ENCODE assay signal across 11 cellular contexts in the genomic region with DNA sequence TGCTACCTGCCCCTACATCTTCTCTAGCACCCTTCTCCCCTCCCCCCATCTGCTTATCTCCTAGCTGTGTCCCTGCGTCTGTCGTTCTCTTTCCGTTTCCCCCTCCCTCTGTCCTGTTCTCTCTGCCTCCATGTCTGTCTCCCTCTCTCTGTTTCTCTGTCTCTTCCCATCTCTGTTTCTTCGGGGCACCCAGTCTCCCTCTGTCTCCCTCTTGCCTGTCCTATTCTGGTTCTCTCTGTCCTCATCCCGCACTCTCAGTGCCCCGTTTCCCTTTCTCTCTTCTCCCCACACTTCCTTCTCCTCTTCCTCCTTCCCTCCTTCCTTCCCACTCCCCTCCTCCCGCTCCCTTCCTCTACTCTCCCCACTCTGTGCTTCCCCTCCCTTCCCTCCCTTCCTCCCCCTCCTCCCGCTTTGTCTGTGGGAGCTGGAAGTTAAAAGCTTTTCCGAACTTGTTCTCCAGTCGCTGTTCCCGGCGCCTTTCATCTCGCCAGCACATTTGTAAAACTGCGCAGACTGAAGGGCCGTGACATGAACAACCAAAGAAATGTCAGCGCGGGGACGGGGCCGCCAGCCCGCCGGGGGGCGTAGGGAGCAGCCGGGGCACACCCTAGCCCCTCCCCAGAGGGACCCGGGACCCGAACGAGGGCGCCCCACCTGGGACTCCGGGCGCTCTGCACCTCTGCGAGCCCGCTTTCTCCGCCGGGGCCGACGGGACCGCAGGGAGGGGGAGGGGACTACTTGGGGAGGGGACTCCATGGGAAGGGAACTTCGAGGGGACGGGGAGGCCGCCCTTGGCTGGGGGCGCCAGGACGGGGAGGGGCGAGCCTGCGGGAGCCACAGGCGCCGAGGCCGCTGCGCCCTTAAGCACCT. TPM values are rescaled to one million over a fixed set of nuclear protein-coding genes. Genes with fewer than 3 reads are reported as not detected.
DNase-seq lines count a peak whose midpoint lies in the region; ATAC-seq, FAIRE-seq and TF ChIP-seq lines count a peak whose summit lies in the region.
"Had no signal": no experiment of that assay in that cellular context is flagged by ENCODE, and none has a peak within 500 bp of the region (broad histone marks: within the 10 kb centered on the region; RNA-seq: fewer than 3 reads in every experiment).

No MANE protein-coding gene starts in this region.

- TF ChIP-seq CTCF in GM12878 (IDR thresholded peaks at IDR 0.05 in 2 of 3, conservative IDR thresholded peaks at IDR 0.05 in 1 of 3; ENCODE audit: control insufficient read depth in 2 of 3, extremely low read depth in 1 of 3, insufficient read depth in 1 of 3, low read depth in 3 of 3, low read length in 3 of 3) (no peak), nephron (IDR thresholded peaks at IDR 0.05; ENCODE audit: unreplicated experiment in 3 of 3) (peak in 1 of 3 experiments; percentile 18)

- intact Hi-C loops in GM12878 (cut with micrococcal nuclease; ENCODE audit: unreplicated experiment) = no loop called here

- peaks cover 10 to 25% (median 16%) of the 10 kb centered on the region in 10 experiments; a peak in 18 of 20 replicates for H3K4me1 ChIP-seq in BLaER1 treated with 17β-estradiol and CSF1 and Interleukin-3, amounts not matched to agents 10 nM and 100 nM
- no peaks in the 10 kb centered on the region for H3K4me1 ChIP-seq in HAP-1
- H3K4me1 ChIP-seq in GM12878 (ENCODE audit: control insufficient read depth, insufficient read depth, low read length) = no peaks in the 10 kb centered on the region

- BruUV-seq in GM12878 (replicated peaks; lab: Mats Ljungman, UMichigan) = no TSS peak

- peak overlapping the region; percentile 20 to 77 (median 61) for H3K4me2 ChIP-seq in BLaER1 treated with 17β-estradiol and CSF1 and Interleukin-3, amounts not matched to agents 10 nM and 100 nM
- H3K4me2 ChIP-seq in GM12878 (ENCODE audit: control insufficient read depth, insufficient read depth) = no peak overlapping the region

- H3K79me2 ChIP-seq in GM12878 (ENCODE audit: control insufficient read depth, insufficient read depth, low read length) = no peaks in the 10 kb centered on the region

- no peak for FAIRE-seq in GM12878 (lab: Jason Lieb, UNC)
- FAIRE-seq: TTC549 had no signal

- ATAC-seq in GM12878 (no peak), HG02763 (IDR thresholded peaks at IDR 0.05; ENCODE audit: unreplicated experiment) (no peak)

- peak overlapping the region in 2 of 11 experiments; percentile 18 to 25; a peak in 1 of 22 replicates for H3K9ac ChIP-seq in BLaER1 treated with 17β-estradiol and CSF1 and Interleukin-3, amounts not matched to agents 10 nM and 100 nM
- H3K9ac ChIP-seq in GM12878 (ENCODE audit: control insufficient read depth, insufficient read depth, low read length) = no peak overlapping the region

- RAD21 ChIA-PET in GM12878 (lab: Charles Lee; ENCODE audit: unreplicated experiment) = interaction anchor here (1.0 kb wide), 1 partner anchor 126 kb away, joined by 3 read pairs; no protein-coding TSS in a partner anchor

- no peaks in the 10 kb centered on the region for H3K9me3 Mint-ChIP-seq in nephron
- H3K9me3 Mint-ChIP-seq: stimulated activated naive CD8-positive, alpha-beta T cell treated with anti-CD3 and anti-CD28 coated beads, Interleukin-15, Interleukin-2, amounts not matched to agents 100 ng/mL and 50 ng/mL, for 24 hours had no signal

- H3K4me3 ChIP-seq in BLaER1 treated with 17β-estradiol and CSF1 and Interleukin-3, amounts not matched to agents 10 nM and 100 nM = peak overlapping the region in 7 of 10 experiments; percentile 5 to 47 (median 36); a peak in 6 of 20 replicates
- H3K4me3 ChIP-seq in HAP-1 (peak overlapping the region; percentile 15), GM12878 (no peak overlapping the region)

- H3K36me3 Mint-ChIP-seq in nephron (ENCODE audit: low read depth) = no peaks in the 10 kb centered on the region

- H3K9me3 ChIP-seq in BLaER1 treated with 17β-estradiol and CSF1 and Interleukin-3, amounts not matched to agents 10 nM and 100 nM (replicated peaks in 1 of 11) = no peaks in the 10 kb centered on the region
- H3K9me3 ChIP-seq in HAP-1 (no peaks in the 10 kb centered on the region), GM12878 (replicated peaks; ENCODE audit: control insufficient read depth, insufficient read depth, low read length) (no peaks in the 10 kb centered on the region)

- no peak for TF ChIP-seq EP300 in GM12878 (IDR thresholded peaks at IDR 0.05; ENCODE audit: borderline replicate concordance in 1 of 2, control insufficient read depth in 1 of 2, low read depth in 2 of 2, low read length in 2 of 2)

- H3K27me3 Mint-ChIP-seq in nephron (ENCODE audit: low read depth) = peaks cover 95% of the 10 kb centered on the region

- CTCF ChIA-PET in GM12878 (lab: Yijun Ruan, JAX) = no interaction called here

- H4K20me1 ChIP-seq in BLaER1 treated with 17β-estradiol and CSF1 and Interleukin-3, amounts not matched to agents 10 nM and 100 nM = peaks cover 0 to 68% (median 40%) of the 10 kb centered on the region in 11 experiments; a peak in 16 of 22 replicates
- H4K20me1 ChIP-seq in GM12878 (ENCODE audit: control insufficient read depth, insufficient read depth) = no peaks in the 10 kb centered on the region; the same call in 1 of the 2 replicates

- peak; percentile 15 to 77 for DNase-seq in HAP-1 (ENCODE audit: low spot score in 2 of 2)
- no peak for DNase-seq in GM12878 (ENCODE audit: low read depth, low spot score)
- DNase-seq in NCI-H1048 (lab: John Stamatoyannopoulos, UW) = no peak
- DNase-seq in T-helper 9 cell = no peak
- DNase-seq in DMS79 treated with DMSO at 0.1 percent for 48 hours (lab: John Stamatoyannopoulos, UW) = no peak
- DNase-seq: mammary epithelial cell had no signal

- WGBS in GM12878 (ENCODE audit: insufficient coverage, insufficient replicate concordance, low lambda C conversion rate, missing lambda C conversion rate) = 18% methylated on average over 45 of the region's 47 CpGs

- POLR2A ChIA-PET in GM12878 (lab: Charles Lee) = no interaction called here

- H3K36me3 ChIP-seq in BLaER1 treated with 17β-estradiol and CSF1 and Interleukin-3, amounts not matched to agents 10 nM and 100 nM = no peaks in the 10 kb centered on the region
- no peaks in the 10 kb centered on the region for H3K36me3 ChIP-seq in HAP-1 (replicated peaks)
- H3K36me3 ChIP-seq in GM12878 (ENCODE audit: control insufficient read depth in 2 of 2, insufficient read depth in 2 of 2, low read length in 1 of 2) = no peaks in the 10 kb centered on the region

- SMC1A ChIA-PET in GM12878 (lab: Charles Lee; ENCODE audit: uncharacterized antibody, unreplicated experiment) = interaction anchor here (1.2 kb wide), 1 partner anchor 10 kb away, joined by 3 read pairs; no protein-coding TSS in a partner anchor

- peaks cover 6% of the 10 kb centered on the region for H3K4me1 Mint-ChIP-seq in nephron

- no peak for TF ChIP-seq POLR2A in GM12878 (IDR thresholded peaks at IDR 0.05; ENCODE audit: low read depth, low read length)

- no peak for TF ChIP-seq RAD21 in GM12878 (IDR thresholded peaks at IDR 0.05; ENCODE audit: insufficient read depth, low read depth, low read length)

- H3K27me3 ChIP-seq in BLaER1 treated with 17β-estradiol and CSF1 and Interleukin-3, amounts not matched to agents 10 nM and 100 nM = peaks cover 90 to 100% (median 99%) of the 10 kb centered on the region in 11 experiments
- H3K27me3 ChIP-seq in HAP-1 (ENCODE audit: low read depth) = peaks cover 94% of the 10 kb centered on the region
- peaks cover 22 to 30% of the 10 kb centered on the region in 2 experiments for H3K27me3 ChIP-seq in GM12878 (replicated peaks in 1 of 2; ENCODE audit: control insufficient read depth in 2 of 2, insufficient read depth in 2 of 2, low read length in 1 of 2)

- H2AFZ ChIP-seq in GM12878 (ENCODE audit: control insufficient read depth, low read depth, low read length) = no peak overlapping the region

- H3K27ac ChIP-seq in BLaER1 treated with 17β-estradiol and CSF1 and Interleukin-3, amounts not matched to agents 10 nM and 100 nM = no peak overlapping the region
- no peak overlapping the region for H3K27ac ChIP-seq in GM12878 (ENCODE audit: control insufficient read depth, insufficient read depth)

- H3K4me3 Mint-ChIP-seq in nephron = peak overlapping the region in 2 of 3 experiments; percentile 6 to 33
- H3K4me3 Mint-ChIP-seq: stimulated activated naive CD8-positive, alpha-beta T cell treated with anti-CD3 and anti-CD28 coated beads, Interleukin-15, Interleukin-2, amounts not matched to agents 100 ng/mL and 50 ng/mL, for 24 hours had no signal

- in situ Hi-C loops in HAP-1 (cut with MboI; ENCODE audit: low sequenced_read_pairs) (no loop called here), GM12878 (cut with MboI) (no loop called here)

- H3K27ac Mint-ChIP-seq in nephron = no peak overlapping the region
- H3K27ac Mint-ChIP-seq: stimulated activated naive CD8-positive, alpha-beta T cell treated with anti-CD3 and anti-CD28 coated beads, Interleukin-15, Interleukin-2, amounts not matched to agents 100 ng/mL and 50 ng/mL, for 24 hours had no signal

TF ChIP-seq in GM12878, 131 proteins besides CTCF, POLR2A, EP300 and RAD21 (continues in another document):
- TF ChIP-seq HDGF (IDR thresholded peaks at IDR 0.05) = no peak
- no peak for TF ChIP-seq FOXM1 (IDR thresholded peaks at IDR 0.05; ENCODE audit: low read depth, low read length)
- no peak for TF ChIP-seq POLR2AphosphoS5 (IDR thresholded peaks at IDR 0.05; ENCODE audit: low read length)
- TF ChIP-seq SUZ12 (IDR thresholded peaks at IDR 0.05; ENCODE audit: unreplicated experiment) = peak; percentile 66
- no peak for TF ChIP-seq ZNF384 (IDR thresholded peaks at IDR 0.05; ENCODE audit: borderline replicate concordance, low read depth, low read length)
- no peak for TF ChIP-seq NFXL1 (IDR thresholded peaks at IDR 0.05; ENCODE audit: borderline replicate concordance)
- TF ChIP-seq IKZF2 (IDR thresholded peaks at IDR 0.05) = no peak

RNA-seq across cellular contexts. Expression of gene CDH22, which starts 4.0 kb away (rescaled TPM):
- total RNA-seq in GM12878 (2013; cell fraction: nucleolus; rRNA removed) = not detected in 2 replicates
- total RNA-seq in GM12878 (2014; rRNA removed) (not detected in 2 replicates), GM12878 (2014; rRNA removed; fragmentation: Illumina TruSeq; extraction: Trizol) (not detected in 2 replicates), GM12878 (2021) (not detected in 2 replicates)
- polyA plus RNA-seq in GM12878 (2011; ENCODE audit: low read depth) = not detected
- polyA plus RNA-seq in GM12878 (2011; rRNA removed) (not detected in 2 replicates), GM12878 (2014; fragmentation: Illumina TruSeq; extraction: Trizol) (not detected in 2 replicates), GM12878 (2014; fragmentation: Nextera tagmentation; extraction: Ambion mirVana) (not detected), GM12878 (2014; rRNA removed) (not detected in 2 replicates), GM12878 (2016; fragmentation: Nextera tagmentation; extraction: Ambion mirVana) (not detected)
- 0.01 TPM in 1 of 2 replicates, not detected in the other for polyA plus RNA-seq in GM12878 (2011; cell fraction: cytosol; rRNA removed)
- 0.03 TPM in 1 of 2 replicates, not detected in the other for polyA plus RNA-seq in GM12878 (2011; cell fraction: nucleus; rRNA removed)
- polyA plus RNA-seq in GM12878 (2012) = not detected in 2 replicates
- polyA minus RNA-seq in GM12878 (2011; rRNA and poly(A)+ RNA removed) = not detected in 2 replicates
- not detected in 2 replicates for polyA minus RNA-seq in GM12878 (2011; cell fraction: cytosol; rRNA and poly(A)+ RNA removed)
- not detected in 2 replicates for polyA minus RNA-seq in GM12878 (2011; cell fraction: nucleus; rRNA and poly(A)+ RNA removed)
- total RNA-seq: mammary epithelial cell had no signal
- polyA plus RNA-seq: mammary epithelial cell had no signal

Comparison
In these comparisons a context has a peak if more than half of its experiments do, and no peak if none do; other contexts are left out.
1. DNase-seq: peak in HAP-1 (2 of 2); none in GM12878 (single experiment), NCI-H1048 (single experiment), T-helper 9 cell (single experiment) and DMS79 treated with DMSO at 0.1 percent for 48 hours (single experiment).